ENCODE assay signal across 31 cellular contexts in genomic region chr5:14238272-14238671, GRCh38.
A peak's percentile ranks its signal among the peaks of the same experiment; 100 is the strongest.
DNase-seq lines count a peak whose midpoint lies in the region; ATAC-seq and TF ChIP-seq lines count a peak whose summit lies in the region.
"Had no signal": no experiment of that assay in that cellular context is flagged by ENCODE, and none has a peak within 500 bp of the region (broad histone marks: within the 10 kb centered on the region; RNA-seq: fewer than 3 reads in every experiment).

No MANE protein-coding gene starts in this region.

- intact Hi-C loops in Panc1 (cut with micrococcal nuclease; ENCODE audit: unreplicated experiment): no loop called here

- H3K27ac ChIP-seq in Panc1 (ENCODE audit: low read length) (peak overlapping the region; percentile 86), coronary artery (no peak overlapping the region)
- H3K27ac ChIP-seq: 22Rv1, brain microvascular endothelial cell, gastrocnemius medialis, lower lobe of right lung, SJSA1, transverse colon, WERI-Rb-1 had no signal

- peaks cover 59% of the 10 kb centered on the region for H3K4me1 Mint-ChIP-seq in glutamatergic neuron (ENCODE audit: low read depth, unreplicated experiment)
- H3K4me1 Mint-ChIP-seq: T-cell had no signal

- in situ Hi-C loops in Panc1 (cut with HindIII; ENCODE audit: low pct_unique_long_range_greater_than_20kb, low sequenced_read_pairs): no loop called here

- H3K9ac ChIP-seq in skeletal muscle satellite cell (ENCODE audit: low read depth, low read length): no peak overlapping the region

- H3K36me3 ChIP-seq in Panc1 (ENCODE audit: control insufficient read depth, insufficient read depth, low read length) (no peaks in the 10 kb centered on the region; the same call in 1 of the 2 replicates), skeletal muscle satellite cell (ENCODE audit: insufficient read depth, low read length) (peaks cover 5% of the 10 kb centered on the region)
- H3K36me3 ChIP-seq: gastrocnemius medialis, lower lobe of right lung, SJSA1, transverse colon, WERI-Rb-1 had no signal

- H3K4me3 ChIP-seq in Panc1 (ENCODE audit: low read depth in 2 of 2, low read length in 2 of 2): no peak overlapping the region
- H3K4me3 ChIP-seq in skeletal muscle satellite cell (ENCODE audit: low read length): no peak overlapping the region
- no peak overlapping the region for H3K4me3 ChIP-seq in coronary artery
- H3K4me3 ChIP-seq: gastrocnemius medialis, lower lobe of right lung, SJSA1, transverse colon had no signal

- CTCF ChIA-PET in Panc1 (lab: Charles Lee): no interaction called here

- H3K4me2 ChIP-seq in skeletal muscle satellite cell (ENCODE audit: low read length): peak overlapping the region; percentile 34

- POLR2A ChIA-PET in Panc1 (lab: Charles Lee): interaction anchor here (0.7 kb wide), 1 partner anchor 16 kb away, joined by 3 read pairs; no protein-coding TSS in a partner anchor

- no peak for ATAC-seq in Panc1
- ATAC-seq in activated naive CD4-positive, alpha-beta T cell treated with anti-CD3 and anti-CD28 coated beads, Interleukin-2, amount 50 U/mL, for 72 hours: no peak
- ATAC-seq in GM21576 (IDR thresholded peaks at IDR 0.05; ENCODE audit: unreplicated experiment): no peak
- ATAC-seq: lower lobe of right lung, sciatic nerve, T-cell had no signal

- TF ChIP-seq CTCF in Panc1 (IDR thresholded peaks at IDR 0.05) (no peak), glutamatergic neuron (IDR thresholded peaks at IDR 0.05; ENCODE audit: partially characterized antibody, unreplicated experiment) (no peak), coronary artery (IDR thresholded peaks at IDR 0.05) (no peak)

- H3K27me3 Mint-ChIP-seq in glutamatergic neuron (ENCODE audit: unreplicated experiment): peaks cover 6% of the 10 kb centered on the region

- peaks cover 98% of the 10 kb centered on the region for H3K4me1 ChIP-seq in Panc1 (ENCODE audit: control insufficient read depth, insufficient read depth, low read length)
- H3K4me1 ChIP-seq in skeletal muscle satellite cell (ENCODE audit: control insufficient read depth, insufficient read depth, low read length): peaks cover 76% of the 10 kb centered on the region

- BruUV-seq in Panc1 (replicated peaks; lab: Mats Ljungman, UMichigan): no TSS peak

- DNase-seq in DMS 273 (lab: John Stamatoyannopoulos, UW; ENCODE audit: unreplicated experiment): peak; percentile 78
- no peak for DNase-seq in DMS 273 treated with DMSO at 0.1 percent for 48 hours (lab: John Stamatoyannopoulos, UW)
- no peak for DNase-seq in Panc1 (ENCODE audit: low read depth, low spot score)
- no peak for DNase-seq in glutamatergic neuron
- no peak for DNase-seq in activated naive CD4-positive, alpha-beta T cell treated with anti-CD3 and anti-CD28 coated beads, Interleukin-2, amount 50 U/mL, for 72 hours (ENCODE audit: low spot score in 2 of 2)
- DNase-seq in coronary artery (ENCODE audit: low spot score): no peak
- DNase-seq: activated CD4-positive, alpha-beta T cell treated with anti-CD3 and anti-CD28 coated beads for 48 hours; activated CD8-positive, alpha-beta memory T cell treated with anti-CD3 and anti-CD28 coated beads for 24 hours; activated naive CD4-positive, alpha-beta T cell treated with anti-CD3 and anti-CD28 coated beads, Interleukin-2, amount 50 U/mL, for 16 hours; activated T-cell treated with anti-CD3 and anti-CD28 coated beads for 4 hours; amniotic stem cell; brain microvascular endothelial cell; Caco-2; DMS79; gastrocnemius medialis; lower lobe of right lung; NCI-H1092; NCI-H187; NCI-H748 treated with DMSO at 0.1 percent for 48 hours; nephron progenitor cell; stimulated activated CD4-positive, alpha-beta T cell treated with anti-CD3 and anti-CD28 coated beads, Interleukin-4, amount 100 ng/mL, for 24 hours; T-cell; transverse colon; WERI-Rb-1 had no signal

- H3K9me3 ChIP-seq in Panc1 (ENCODE audit: control insufficient read depth, insufficient read depth, low read depth, low read length) (no peaks in the 10 kb centered on the region), skeletal muscle satellite cell (replicated peaks; ENCODE audit: low read length) (no peaks in the 10 kb centered on the region)
- H3K9me3 ChIP-seq: Caco-2, gastrocnemius medialis, lower lobe of right lung, SJSA1, transverse colon had no signal

- no peaks in the 10 kb centered on the region for H3K27me3 ChIP-seq in Panc1 (ENCODE audit: control insufficient read depth, insufficient read depth, low read length)
- H3K27me3 ChIP-seq in skeletal muscle satellite cell (ENCODE audit: control insufficient read depth, insufficient read depth, low read length): no peaks in the 10 kb centered on the region
- H3K27me3 ChIP-seq: brain microvascular endothelial cell, gastrocnemius medialis, SJSA1, transverse colon had no signal

- peak overlapping the region; percentile 45 for H3K4me3 Mint-ChIP-seq in glutamatergic neuron (ENCODE audit: unreplicated experiment)
- H3K4me3 Mint-ChIP-seq: CD14-positive monocyte, nephron progenitor cell, T-cell had no signal

- H3K36me3 Mint-ChIP-seq in glutamatergic neuron (ENCODE audit: unreplicated experiment): no peaks in the 10 kb centered on the region
- H3K36me3 Mint-ChIP-seq in activated naive CD4-positive, alpha-beta T cell treated with anti-CD3 and anti-CD28 coated beads, Interleukin-2, amount 50 U/mL, for 72 hours: no peaks in the 10 kb centered on the region
- H3K36me3 Mint-ChIP-seq: CD14-positive monocyte, T-cell had no signal

- H3K9me3 Mint-ChIP-seq in glutamatergic neuron (ENCODE audit: unreplicated experiment): peaks cover 5% of the 10 kb centered on the region
- no peaks in the 10 kb centered on the region for H3K9me3 Mint-ChIP-seq in activated naive CD4-positive, alpha-beta T cell treated with anti-CD3 and anti-CD28 coated beads, Interleukin-2, amount 50 U/mL, for 72 hours
- H3K9me3 Mint-ChIP-seq: activated T-helper 2 cell treated with anti-CD3 and anti-CD28 coated beads, Interferon-gamma antibody, Interleukin-2, Interleukin-4, amounts not matched to agents 10 μg/mL and 5 μg/mL and 100 μg/mL, durations not matched to agents 14 hours and 24 hours and 36 hours; CD14-positive monocyte; nephron progenitor cell; T-cell had no signal

- H3K27ac Mint-ChIP-seq in glutamatergic neuron (ENCODE audit: unreplicated experiment): no peak overlapping the region
- H3K27ac Mint-ChIP-seq in activated naive CD4-positive, alpha-beta T cell treated with anti-CD3 and anti-CD28 coated beads, Interleukin-2, amount 50 U/mL, for 72 hours: no peak overlapping the region
- H3K27ac Mint-ChIP-seq: activated T-helper 2 cell treated with anti-CD3 and anti-CD28 coated beads, Interferon-gamma antibody, Interleukin-2, Interleukin-4, amounts not matched to agents 10 μg/mL and 5 μg/mL and 100 μg/mL, durations not matched to agents 14 hours and 24 hours and 36 hours; CD14-positive monocyte; nephron progenitor cell; T-cell had no signal
